17 cellular contexts compared by ENCODE assay signal in genomic region chr9:134492721-134493470, GRCh38.
DNase-seq lines count a peak whose midpoint lies in the region; ATAC-seq, FAIRE-seq and TF ChIP-seq lines count a peak whose summit lies in the region.
"Had no signal": no experiment of that assay in that cellular context is flagged by ENCODE, and none has a peak within 500 bp of the region (broad histone marks: within the 10 kb centered on the region; RNA-seq: fewer than 3 reads in every experiment).

No MANE protein-coding gene starts in this region.

- peak overlapping the region in 1 of 2 experiments; percentile 37; a peak in 1 of 4 replicates for H4K8ac ChIP-seq in IMR-90 (ENCODE audit: low read depth in 2 of 2, low read length in 2 of 2)
- peak overlapping the region; percentile 48 for H4K8ac ChIP-seq in neuronal stem cell (ENCODE audit: low read depth, low read length)

- POLR2A ChIA-PET in A549 (lab: Yijun Ruan, JAX) (no interaction called here), IMR-90 (lab: Charles Lee; ENCODE audit: unreplicated experiment) (no interaction called here)

- peak overlapping the region; percentile 25; the same call in 1 of the 2 replicates for H3K18ac ChIP-seq in IMR-90 (ENCODE audit: low read depth, low read length)
- H3K18ac ChIP-seq in neuronal stem cell (ENCODE audit: low read length): peak overlapping the region; percentile 53

- no peak overlapping the region; a peak in 1 of 6 replicates for H3K27ac ChIP-seq in A549
- H3K27ac ChIP-seq in IMR-90 (ENCODE audit: insufficient read depth, low read length): peak overlapping the region; percentile 41; the same call in 1 of the 2 replicates
- no peak overlapping the region for H3K27ac ChIP-seq in neuronal stem cell (replicated peaks; ENCODE audit: low read length)
- peak overlapping the region in 2 of 5 donors; percentile 26 to 30 for H3K27ac ChIP-seq in stomach

- in situ Hi-C loops in IMR-90 (cut with MboI; ENCODE audit: low sequenced_read_pairs): no loop called here

- peak overlapping the region; percentile 37 for H2BK20ac ChIP-seq in IMR-90 (ENCODE audit: low read depth, low read length)

- H3K4me1 ChIP-seq in A549 (no peaks in the 10 kb centered on the region), IMR-90 (ENCODE audit: control insufficient read depth, insufficient read depth, low read length) (peaks cover 24% of the 10 kb centered on the region), neuronal stem cell (ENCODE audit: control insufficient read depth in 2 of 2, insufficient read depth in 1 of 2, low read depth in 1 of 2, low read length in 2 of 2) (peaks cover 0 to 12% of the 10 kb centered on the region in 2 donors), stomach (no peaks in the 10 kb centered on the region)
- H3K4me1 ChIP-seq: colonic mucosa had no signal

- no peak overlapping the region for H2BK5ac ChIP-seq in IMR-90 (ENCODE audit: low read depth, low read length, poor library complexity, severe bottlenecking)
- H2BK5ac ChIP-seq in neuronal stem cell (ENCODE audit: low read length): peak overlapping the region; percentile 48

- BruUV-seq in IMR-90 (replicated peaks; lab: Mats Ljungman, UMichigan): no TSS peak

- no peak overlapping the region for H3K4me2 ChIP-seq in A549
- H3K4me2 ChIP-seq in IMR-90 (ENCODE audit: low read depth, low read length): no peak overlapping the region
- no peak overlapping the region for H3K4me2 ChIP-seq in neuronal stem cell (ENCODE audit: insufficient read depth, low read length, poor library complexity, severe bottlenecking)

- ATAC-seq in A549 (no peak), IMR-90 (ENCODE audit: low read depth) (no peak), GM19023 (IDR thresholded peaks at IDR 0.05; ENCODE audit: unreplicated experiment) (no peak), HG02840 (IDR thresholded peaks at IDR 0.05; ENCODE audit: low FRiP score, unreplicated experiment) (no peak), HG02623 (IDR thresholded peaks at IDR 0.05; ENCODE audit: unreplicated experiment) (no peak)
- ATAC-seq: activated CD8-positive, alpha-beta memory T cell treated with anti-CD3 and anti-CD28 coated beads, Interleukin-2, amount 10 ng/mL, durations not matched to agents 7 days and 5 days; CD8-positive, alpha-beta T cell; stimulated activated naive CD8-positive, alpha-beta T cell treated with anti-CD3 and anti-CD28 coated beads, Interleukin-15, amount 100 ng/mL, for 72 hours had no signal

- peaks cover 8% of the 10 kb centered on the region for H3K9me1 ChIP-seq in IMR-90 (ENCODE audit: insufficient read depth, low read length)

- no peak overlapping the region for H3K4me3 ChIP-seq in A549
- no peak overlapping the region for H3K4me3 ChIP-seq in IMR-90 (ENCODE audit: insufficient read depth, low read depth, low read length)
- H3K4me3 ChIP-seq in neuronal stem cell (ENCODE audit: low read length in 2 of 2): no peak overlapping the region
- no peak overlapping the region for H3K4me3 ChIP-seq in stomach
- H3K4me3 ChIP-seq: colonic mucosa, gastroesophageal sphincter had no signal

- CTCF ChIA-PET in A549 (lab: Yijun Ruan, JAX): interaction anchor here (0.9 to 1.3 kb wide), 4 partner anchors 9 to 39 kb away, joined by 3 to 6 read pairs (median 4); no protein-coding TSS in a partner anchor
- CTCF ChIA-PET in IMR-90 (lab: Yijun Ruan, JAX): interaction anchor here (1.2 kb wide), 1 partner anchor 13 kb away, joined by 3 read pairs; no protein-coding TSS in a partner anchor

- H4K91ac ChIP-seq in IMR-90 (ENCODE audit: insufficient read depth, low read depth, low read length) (peak overlapping the region; percentile 33; the same call in 1 of the 2 replicates), neuronal stem cell (ENCODE audit: low read depth, low read length, poor library complexity) (no peak overlapping the region)

- H3K23ac ChIP-seq in IMR-90 (ENCODE audit: low read depth, low read length): no peak overlapping the region; the same call in 1 of the 2 replicates
- H3K23ac ChIP-seq in neuronal stem cell (ENCODE audit: low read depth, low read length, poor library complexity): peak overlapping the region; percentile 57

- intact Hi-C loops in IMR-90 (cut with micrococcal nuclease): loop anchor here (1.0 to 2.0 kb wide), 3 partner anchors 18 to 148 kb away; partner anchors contain the start of gene COL5A1
- intact Hi-C loops in stomach (cut with DNase I; ENCODE audit: low total_unique reads): no loop called here

- H3K36me3 ChIP-seq in IMR-90 (ENCODE audit: control insufficient read depth, insufficient read depth, low read length) (no peaks in the 10 kb centered on the region), neuronal stem cell (replicated peaks in 1 of 2; ENCODE audit: control insufficient read depth in 2 of 2, insufficient read depth in 2 of 2, low read length in 2 of 2) (no peaks in the 10 kb centered on the region), stomach (no peaks in the 10 kb centered on the region)
- H3K36me3 ChIP-seq: colonic mucosa, gastroesophageal sphincter had no signal

- peak overlapping the region; percentile 81 for H2AK5ac ChIP-seq in IMR-90 (ENCODE audit: low read depth, low read length)
- H2AK5ac ChIP-seq in neuronal stem cell (ENCODE audit: low read depth, low read length): peak overlapping the region; percentile 73

- H3K56ac ChIP-seq in IMR-90 (ENCODE audit: extremely low read depth, insufficient read depth, low read length): no peak overlapping the region

- WGBS in A549 (ENCODE audit: missing lambda C conversion rate): 67% methylated on average over 21 of the region's 21 CpGs
- 74% methylated on average over 11 of the region's 21 CpGs; no CpG with 5 or more reads in 1 of the 2 experiments for WGBS in IMR-90 (ENCODE audit: extremely low coverage in 2 of 2, insufficient read length in 1 of 2), 2 experiments
- no CpG with 5 or more reads among the region's 21 CpGs for WGBS in neuronal stem cell (ENCODE audit: extremely low coverage in 2 of 2, insufficient read length in 2 of 2, insufficient replicate concordance in 1 of 2), 2 donors
- WGBS in stomach, 5 donors: 50 to 59% (median 54%) methylated on average over 19 to 21 of the region's 21 CpGs

- peak overlapping the region; percentile 43 for H2BK12ac ChIP-seq in neuronal stem cell (ENCODE audit: low read length)

- H3K27me3 ChIP-seq in IMR-90 (ENCODE audit: control insufficient read depth, insufficient read depth, low read length) (peaks cover 5% of the 10 kb centered on the region), neuronal stem cell (ENCODE audit: control insufficient read depth in 3 of 3, insufficient read depth in 3 of 3, low read depth in 1 of 3, low read length in 3 of 3) (peaks cover 0 to 32% (median 0%) of the 10 kb centered on the region in 3 experiments), stomach (peaks cover 0 to 34% (median 5%) of the 10 kb centered on the region in 3 donors)
- H3K27me3 ChIP-seq: colonic mucosa had no signal

- peak overlapping the region; percentile 53 for H3K4ac ChIP-seq in IMR-90 (ENCODE audit: low read depth, low read length)
- H3K4ac ChIP-seq in neuronal stem cell (ENCODE audit: low read length): no peak overlapping the region

- no peaks in the 10 kb centered on the region; a peak in 1 of 4 replicates for H3K79me1 ChIP-seq in IMR-90 (ENCODE audit: low read depth in 1 of 2, low read length in 2 of 2)
- no peaks in the 10 kb centered on the region for H3K79me1 ChIP-seq in neuronal stem cell (ENCODE audit: low read depth, low read length)

- peak overlapping the region; percentile 49; the same call in 1 of the 2 replicates for H2BK120ac ChIP-seq in IMR-90 (ENCODE audit: low read depth, low read length)
- no peak overlapping the region for H2BK120ac ChIP-seq in neuronal stem cell (ENCODE audit: low read depth, low read length)

- H4K5ac ChIP-seq in IMR-90 (ENCODE audit: low read depth, low read length): peak overlapping the region; percentile 35; the same call in 1 of the 2 replicates

- no peak for TF ChIP-seq RAD21 in A549 (conservative IDR thresholded peaks at IDR 0.05 in 1 of 2, IDR thresholded peaks at IDR 0.05 in 1 of 2)
- no peak for TF ChIP-seq RAD21 in IMR-90 (IDR thresholded peaks at IDR 0.05; ENCODE audit: low read length)

- no peak overlapping the region for H3K14ac ChIP-seq in IMR-90 (replicated peaks; ENCODE audit: low read depth, low read length)
- peak overlapping the region; percentile 95 for H3K14ac ChIP-seq in neuronal stem cell (ENCODE audit: low read length)

- H4K20me1 ChIP-seq in IMR-90 (ENCODE audit: insufficient read depth, low read length): no peaks in the 10 kb centered on the region

- H3K9me3 ChIP-seq in A549 (no peaks in the 10 kb centered on the region), IMR-90 (ENCODE audit: control insufficient read depth, insufficient read depth, low read length) (no peaks in the 10 kb centered on the region), neuronal stem cell (replicated peaks in 1 of 2; ENCODE audit: control insufficient read depth in 2 of 2, insufficient read depth in 1 of 2, low read depth in 1 of 2, low read length in 2 of 2) (no peaks in the 10 kb centered on the region), stomach (no peaks in the 10 kb centered on the region)
- H3K9me3 ChIP-seq: colonic mucosa, gastroesophageal sphincter had no signal

- no peak overlapping the region; the same call in 2 of the 3 replicates for H2BK15ac ChIP-seq in IMR-90 (ENCODE audit: low read depth, low read length)
- peak overlapping the region; percentile 40 for H2BK15ac ChIP-seq in neuronal stem cell (ENCODE audit: low read length)

- TF ChIP-seq POLR2A in A549 (IDR thresholded peaks at IDR 0.05; ENCODE audit: low read length) (no peak), IMR-90 (IDR thresholded peaks at IDR 0.05; ENCODE audit: low read depth, low read length) (no peak), stomach (IDR thresholded peaks at IDR 0.05) (no peak)

- TF ChIP-seq CTCF in A549 (IDR thresholded peaks at IDR 0.05): no peak
- TF ChIP-seq CTCF in IMR-90 (conservative IDR thresholded peaks at IDR 0.05; ENCODE audit: low read depth, low read length): no peak
- TF ChIP-seq CTCF in stomach (IDR thresholded peaks at IDR 0.05): no peak

- TF ChIP-seq EP300 in A549 (IDR thresholded peaks at IDR 0.05) (no peak), stomach (IDR thresholded peaks at IDR 0.05) (no peak)

- dilution Hi-C loops in IMR-90 (cut with HindIII; ENCODE audit: low sequenced_read_pairs, unreplicated experiment): no loop called here

- peak overlapping the region; percentile 68 for H2AFZ ChIP-seq in IMR-90 (replicated peaks; ENCODE audit: low read length, poor library complexity)
- no peak overlapping the region for H2AFZ ChIP-seq in neuronal stem cell (ENCODE audit: low read length)

- no peak for FAIRE-seq in A549 (lab: Jason Lieb, UNC)
- FAIRE-seq: astrocyte had no signal

- DNase-seq in A549 (ENCODE audit: low read depth in 1 of 2, low spot score in 1 of 2) (no peak), IMR-90 (no peak), fibroblast of the conjunctiva (ENCODE audit: low read depth) (peak; percentile 28), neuronal stem cell (ENCODE audit: low spot score) (no peak), stomach (no peak)
- DNase-seq: activated CD4-positive, CD25-positive, alpha-beta regulatory T cell treated with anti-CD3 and anti-CD28 coated beads, Interleukin-2, amount 50 U/mL, for 72 hours; activated CD8-positive, alpha-beta memory T cell treated with anti-CD3 and anti-CD28 coated beads, Interleukin-2, amount 10 ng/mL, durations not matched to agents 7 days and 5 days; activated gamma-delta T cell; CD8-positive, alpha-beta T cell; NCI-H345; stimulated activated naive CD8-positive, alpha-beta T cell treated with anti-CD3 and anti-CD28 coated beads, Interleukin-15, amount 100 ng/mL, for 72 hours had no signal

- peak overlapping the region; percentile 26 for H2AK9ac ChIP-seq in IMR-90 (replicated peaks; ENCODE audit: low read depth, low read length, poor library complexity)

- H3K9ac ChIP-seq in IMR-90 (ENCODE audit: low read depth, low read length) (no peak overlapping the region), neuronal stem cell (ENCODE audit: low read depth, low read length, poor library complexity) (no peak overlapping the region)
